ENCODE assay signal across 8 cellular contexts in the genomic region with DNA sequence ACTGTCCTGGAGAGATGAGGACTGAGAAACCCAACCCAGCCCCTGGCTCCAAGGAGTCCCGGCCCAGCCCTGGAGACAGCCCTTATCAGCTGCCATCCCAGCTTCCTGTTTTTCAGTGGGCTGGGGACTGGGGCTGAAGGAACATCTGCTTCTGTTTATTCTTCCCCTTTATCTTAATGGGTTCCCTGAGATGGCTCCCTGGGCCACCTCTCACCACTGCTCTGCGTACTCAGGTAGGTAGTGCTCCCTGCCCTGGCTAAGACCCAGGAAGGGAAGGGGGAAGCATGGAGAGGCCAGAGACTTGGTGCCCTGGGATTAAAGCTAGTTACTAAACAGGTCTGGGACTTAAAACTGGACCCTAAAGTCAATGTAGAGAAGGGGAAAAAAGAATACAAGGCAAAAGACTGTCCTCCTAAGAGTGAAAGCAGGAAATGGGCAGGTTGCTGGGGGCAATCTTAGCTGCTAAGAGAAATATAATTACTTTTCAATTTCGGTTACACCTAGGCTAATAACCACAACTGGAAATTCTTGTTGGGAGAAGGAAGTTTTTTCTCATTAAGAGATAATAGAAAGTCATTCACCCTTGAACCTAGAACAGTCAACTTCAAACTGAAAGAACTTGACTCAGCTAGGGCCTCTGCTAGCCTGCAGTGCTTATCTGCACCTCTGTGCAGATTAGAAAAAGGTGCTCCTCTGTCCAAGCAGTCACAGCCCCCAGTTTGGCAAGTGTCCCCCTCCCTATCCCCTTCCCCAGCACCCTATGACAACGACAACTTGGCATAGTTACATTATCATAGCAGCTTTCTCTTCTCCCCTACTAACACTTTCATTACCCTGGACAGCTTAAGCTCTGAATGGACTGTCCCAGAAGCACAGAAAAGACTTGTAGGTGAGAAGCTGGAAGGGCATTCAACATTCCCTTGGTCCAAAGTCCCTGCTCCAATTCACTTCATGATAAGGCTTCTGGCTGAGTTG.
A peak's percentile ranks its signal among the peaks of the same experiment; 100 is the strongest.
DNase-seq lines count a peak whose midpoint lies in the region; ATAC-seq lines count a peak whose summit lies in the region.

No MANE protein-coding gene starts in this region.

- in situ Hi-C loops in KBM-7 (cut with MboI; ENCODE audit: low pct_unique_long_range_greater_than_20kb, low sequenced_read_pairs): no loop called here

- intact Hi-C loops in dendritic cell treated with granulocyte-macrophage colony-stimulating factor and Interleukin-4, amounts not matched to agents 40 ng/mL and 50 ng/mL, for 4 days (cut with micrococcal nuclease): no loop called here

- H3K27me3 Mint-ChIP-seq in T-helper 1 cell treated with Interleukin-12 subunit alpha and Interleukin-12 subunit beta and Interleukin-4 antibody, amounts not matched to agents 30 μg/mL and 1 μg/mL, for 36 hours (ENCODE audit: low read depth): no peaks in the 10 kb centered on the region
- H3K27me3 Mint-ChIP-seq in dendritic cell treated with granulocyte-macrophage colony-stimulating factor and Interleukin-4, amounts not matched to agents 40 ng/mL and 50 ng/mL, for 4 days: no peaks in the 10 kb centered on the region

- H3K9me3 Mint-ChIP-seq in T-helper 1 cell treated with Interleukin-12 subunit alpha and Interleukin-12 subunit beta and Interleukin-4 antibody, amounts not matched to agents 30 μg/mL and 1 μg/mL, for 36 hours: no peaks in the 10 kb centered on the region
- no peaks in the 10 kb centered on the region for H3K9me3 Mint-ChIP-seq in dendritic cell treated with granulocyte-macrophage colony-stimulating factor and Interleukin-4, amounts not matched to agents 40 ng/mL and 50 ng/mL, for 4 days
- no peaks in the 10 kb centered on the region for H3K9me3 Mint-ChIP-seq in stimulated activated effector memory CD8-positive, alpha-beta T cell treated with anti-CD3 and anti-CD28 coated beads, Interleukin-12 subunit alpha, Interleukin-12 subunit beta, amount 100 ng/mL, for 72 hours

- no peak overlapping the region for H3K4me3 Mint-ChIP-seq in T-helper 1 cell treated with Interleukin-12 subunit alpha and Interleukin-12 subunit beta and Interleukin-4 antibody, amounts not matched to agents 30 μg/mL and 1 μg/mL, for 36 hours
- peak overlapping the region; percentile 90 for H3K4me3 Mint-ChIP-seq in dendritic cell treated with granulocyte-macrophage colony-stimulating factor and Interleukin-4, amounts not matched to agents 40 ng/mL and 50 ng/mL, for 4 days
- no peak overlapping the region for H3K4me3 Mint-ChIP-seq in stimulated activated effector memory CD8-positive, alpha-beta T cell treated with anti-CD3 and anti-CD28 coated beads, Interleukin-12 subunit alpha, Interleukin-12 subunit beta, amount 100 ng/mL, for 72 hours

- peak; percentile 82 for ATAC-seq in stimulated activated effector memory CD8-positive, alpha-beta T cell treated with anti-CD3 and anti-CD28 coated beads, Interleukin-12 subunit alpha, Interleukin-12 subunit beta, amount 100 ng/mL, for 72 hours
- ATAC-seq in GM18520 (IDR thresholded peaks at IDR 0.05; ENCODE audit: unreplicated experiment): no peak

- H3K4me1 Mint-ChIP-seq in T-helper 1 cell treated with Interleukin-12 subunit alpha and Interleukin-12 subunit beta and Interleukin-4 antibody, amounts not matched to agents 30 μg/mL and 1 μg/mL, for 36 hours (ENCODE audit: low read depth): peaks cover 16% of the 10 kb centered on the region
- peaks cover 60% of the 10 kb centered on the region for H3K4me1 Mint-ChIP-seq in dendritic cell treated with granulocyte-macrophage colony-stimulating factor and Interleukin-4, amounts not matched to agents 40 ng/mL and 50 ng/mL, for 4 days (ENCODE audit: low read depth)
- H3K4me1 Mint-ChIP-seq in stimulated activated effector memory CD8-positive, alpha-beta T cell treated with anti-CD3 and anti-CD28 coated beads, Interleukin-12 subunit alpha, Interleukin-12 subunit beta, amount 100 ng/mL, for 72 hours: peaks cover 11% of the 10 kb centered on the region

- H3K27ac Mint-ChIP-seq in T-helper 1 cell treated with Interleukin-12 subunit alpha and Interleukin-12 subunit beta and Interleukin-4 antibody, amounts not matched to agents 30 μg/mL and 1 μg/mL, for 36 hours: peak overlapping the region; percentile 7
- peak overlapping the region; percentile 97 for H3K27ac Mint-ChIP-seq in dendritic cell treated with granulocyte-macrophage colony-stimulating factor and Interleukin-4, amounts not matched to agents 40 ng/mL and 50 ng/mL, for 4 days
- H3K27ac Mint-ChIP-seq in stimulated activated effector memory CD8-positive, alpha-beta T cell treated with anti-CD3 and anti-CD28 coated beads, Interleukin-12 subunit alpha, Interleukin-12 subunit beta, amount 100 ng/mL, for 72 hours: no peak overlapping the region

- no peak for DNase-seq in T-helper 1 cell
- peak; percentile 93 for DNase-seq in KBM-7
- DNase-seq in stimulated activated effector memory CD8-positive, alpha-beta T cell treated with anti-CD3 and anti-CD28 coated beads, Interleukin-12 subunit alpha, Interleukin-12 subunit beta, amount 100 ng/mL, for 72 hours (ENCODE audit: low spot score in 2 of 2): no peak
- no peak for DNase-seq in activated effector memory CD4-positive, alpha-beta T cell treated with Interleukin-2 at 50 U/mL for 16 hours
- DNase-seq in activated CD8-positive, alpha-beta memory T cell treated with anti-CD3 and anti-CD28 coated beads for 24 hours: no peak

- H3K36me3 Mint-ChIP-seq in T-helper 1 cell treated with Interleukin-12 subunit alpha and Interleukin-12 subunit beta and Interleukin-4 antibody, amounts not matched to agents 30 μg/mL and 1 μg/mL, for 36 hours (ENCODE audit: low read depth): peaks cover 2% of the 10 kb centered on the region
- peaks cover 17% of the 10 kb centered on the region for H3K36me3 Mint-ChIP-seq in dendritic cell treated with granulocyte-macrophage colony-stimulating factor and Interleukin-4, amounts not matched to agents 40 ng/mL and 50 ng/mL, for 4 days (ENCODE audit: low read depth)
- H3K36me3 Mint-ChIP-seq in stimulated activated effector memory CD8-positive, alpha-beta T cell treated with anti-CD3 and anti-CD28 coated beads, Interleukin-12 subunit alpha, Interleukin-12 subunit beta, amount 100 ng/mL, for 72 hours: no peaks in the 10 kb centered on the region
